In the genomic region with DNA sequence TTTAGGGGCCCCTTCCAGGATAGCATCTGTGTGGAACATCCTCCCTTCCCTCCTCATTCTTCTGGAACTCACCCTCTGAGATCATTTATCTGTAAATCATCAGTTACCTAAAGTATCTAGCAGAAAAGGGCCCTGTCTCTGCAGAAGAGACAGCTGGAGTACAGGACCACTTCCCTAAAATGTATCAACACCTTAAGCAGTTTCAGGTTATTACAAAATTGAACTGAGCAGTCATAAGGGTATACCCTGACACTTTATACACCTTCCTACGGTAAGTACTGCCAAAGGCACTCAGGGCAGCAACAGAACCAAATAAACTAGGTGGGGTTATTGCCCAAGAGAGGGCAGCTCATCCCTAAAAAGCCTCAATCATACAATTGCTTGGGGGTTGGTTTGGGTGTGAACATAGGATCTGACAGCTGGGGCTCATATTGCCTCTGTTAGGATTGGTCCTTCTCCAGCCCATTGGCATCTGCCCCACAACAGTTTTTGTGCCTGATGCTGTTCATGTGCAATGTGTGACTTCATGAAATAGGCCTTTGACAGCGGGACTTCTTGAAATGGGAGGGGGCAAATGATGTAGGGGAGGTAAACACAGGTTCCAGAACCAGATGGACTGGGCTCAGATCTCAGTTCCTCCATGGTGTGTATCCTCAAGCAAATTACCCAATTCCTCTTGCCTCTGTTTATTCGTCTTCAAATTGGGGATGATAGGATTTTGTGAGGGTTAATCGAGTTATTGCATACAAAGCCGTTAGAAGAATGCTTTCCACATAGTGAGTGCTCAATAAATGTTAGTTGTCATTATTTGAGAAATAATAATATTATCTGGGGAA, we compare ENCODE assay signal across 15 cellular contexts. TPM values are rescaled to one million over a fixed set of nuclear protein-coding genes. Genes with fewer than 3 reads are reported as not detected.
DNase-seq lines count a peak whose midpoint lies in the region; ATAC-seq and TF ChIP-seq lines count a peak whose summit lies in the region.
"Had no signal": no experiment of that assay in that cellular context is flagged by ENCODE, and none has a peak within 500 bp of the region (broad histone marks: within the 10 kb centered on the region; RNA-seq: fewer than 3 reads in every experiment).

No MANE protein-coding gene starts in this region.

- no peak overlapping the region for H3K4me3 ChIP-seq in A673 (ENCODE audit: low read depth, low read length, poor library complexity, severe bottlenecking)
- H3K4me3 ChIP-seq: upper lobe of left lung had no signal

- no TSS peak for BruUV-seq in A673 (replicated peaks; lab: Mats Ljungman, UMichigan)

- ATAC-seq in HG02798 (IDR thresholded peaks at IDR 0.05; ENCODE audit: poor library complexity, unreplicated experiment) (peak; percentile 36), left colon (peak; percentile 2), HG02678 (IDR thresholded peaks at IDR 0.05; ENCODE audit: unreplicated experiment) (no peak), sciatic nerve (no peak)
- ATAC-seq: activated CD8-positive, alpha-beta T cell treated with anti-CD3 and anti-CD28 coated beads for 36 hours had no signal

- intact Hi-C loops in A673 (cut with micrococcal nuclease; ENCODE audit: unreplicated experiment) = no loop called here
- intact Hi-C loops in left colon (cut with DNase I, micrococcal nuclease) = loop anchor here in 1 of 2 donors (5.0 kb wide), 1 partner anchor 116 kb away; no protein-coding TSS in a partner anchor
- intact Hi-C loops in sciatic nerve (cut with DNase I) = no loop called here

- no peaks in the 10 kb centered on the region for H3K36me3 ChIP-seq in A673 (ENCODE audit: insufficient read depth, low read length, poor library complexity, severe bottlenecking)
- H3K36me3 ChIP-seq: upper lobe of left lung had no signal

- H3K4me3 Mint-ChIP-seq in osteocyte (ENCODE audit: unreplicated experiment) = no peak overlapping the region
- H3K4me3 Mint-ChIP-seq: activated CD8-positive, alpha-beta T cell treated with anti-CD3 and anti-CD28 coated beads for 36 hours had no signal

- TF ChIP-seq CTCF in A673 (conservative IDR thresholded peaks at IDR 0.05; ENCODE audit: low read depth, low read length) (no peak), GM13976 (IDR thresholded peaks at IDR 0.05; ENCODE audit: borderline replicate concordance, control extremely low read depth, extremely low read depth, insufficient read depth, missing control alignments) (no peak), osteocyte (IDR thresholded peaks at IDR 0.05) (no peak)

- H3K27ac Mint-ChIP-seq in osteocyte (ENCODE audit: unreplicated experiment) = no peak overlapping the region
- H3K27ac Mint-ChIP-seq: activated CD8-positive, alpha-beta T cell treated with anti-CD3 and anti-CD28 coated beads for 36 hours had no signal

- H3K27me3 Mint-ChIP-seq in osteocyte (ENCODE audit: unreplicated experiment) = peaks cover 60% of the 10 kb centered on the region

- H3K4me1 ChIP-seq in A673 (ENCODE audit: insufficient read depth, low read length, poor library complexity, severe bottlenecking) = peaks cover 27% of the 10 kb centered on the region

- no peak overlapping the region for H3K27ac ChIP-seq in A673 (ENCODE audit: low read depth, low read length, poor library complexity, severe bottlenecking)

- H3K27me3 ChIP-seq in A673 (replicated peaks; ENCODE audit: insufficient read depth, low read depth, low read length, poor library complexity) = no peaks in the 10 kb centered on the region

- no peaks in the 10 kb centered on the region for H3K9me3 Mint-ChIP-seq in osteocyte (ENCODE audit: unreplicated experiment)
- H3K9me3 Mint-ChIP-seq: activated CD8-positive, alpha-beta T cell treated with anti-CD3 and anti-CD28 coated beads for 36 hours had no signal

- no peaks in the 10 kb centered on the region for H3K9me3 ChIP-seq in A673 (ENCODE audit: low read depth, low read length, poor library complexity, severe bottlenecking)
- H3K9me3 ChIP-seq: upper lobe of left lung had no signal

- POLR2A ChIA-PET in A673 (lab: Charles Lee; ENCODE audit: low non-redundant PET) = no interaction called here

- DNase-seq in A673 (ENCODE audit: low spot score) = peak; percentile 24
- DNase-seq in NCI-H345 (lab: John Stamatoyannopoulos, UW) = peak; percentile 67
- DNase-seq in left colon = peak in 1 of 2 donors; percentile 32
- no peak for DNase-seq in GM13976 (ENCODE audit: low spot score)
- no peak for DNase-seq in osteocyte (ENCODE audit: extremely low spot score, unreplicated experiment)
- no peak for DNase-seq in sciatic nerve (ENCODE audit: low spot score)
- DNase-seq: activated CD8-positive, alpha-beta T cell treated with anti-CD3 and anti-CD28 coated beads for 36 hours; activated naive CD4-positive, alpha-beta T cell; upper lobe of left lung had no signal

- H3K36me3 Mint-ChIP-seq in osteocyte (ENCODE audit: unreplicated experiment) = no peaks in the 10 kb centered on the region

- H3K4me1 Mint-ChIP-seq in osteocyte (ENCODE audit: unreplicated experiment) = peaks cover 2% of the 10 kb centered on the region

- in situ Hi-C loops in GM13976 (cut with MboI; ENCODE audit: low sequenced_read_pairs, unreplicated experiment) = no loop called here

- CTCF ChIA-PET in A673 (lab: Charles Lee) = no interaction called here

RNA-seq across cellular contexts. Expression of gene POU2AF3, which starts 2.9 kb away (rescaled TPM):
- total RNA-seq in A673 (2021) = 0.77 and 1.1 TPM in 2 replicates
- total RNA-seq in left colon = 1 to 10 TPM; 6.0 to 6.6 TPM
- total RNA-seq in osteocyte = not detected in 2 replicates
- 3.1 TPM for total RNA-seq in sciatic nerve
- total RNA-seq: activated CD8-positive, alpha-beta T cell treated with anti-CD3 and anti-CD28 coated beads for 36 hours; HT1080 had no signal

RNA-seq across cellular contexts. Expression of gene POU2AF2, which starts 55.7 kb away (rescaled TPM):
- total RNA-seq in A673 (2021) (not detected in 2 replicates), left colon (1 to 10 TPM; 1.4 to 1.5 TPM), osteocyte (not detected in 2 replicates), sciatic nerve (0.80 TPM)
- total RNA-seq: activated CD8-positive, alpha-beta T cell treated with anti-CD3 and anti-CD28 coated beads for 36 hours; fibroblast of lung; HT1080; RPMI7951; skeletal muscle tissue had no signal

Comparison
In these comparisons a context has a peak if more than half of its experiments do, and no peak if none do; other contexts are left out.
1. DNase-seq: peak in A673 (single experiment) and NCI-H345 (single experiment); none in GM13976 (single experiment), osteocyte (single experiment) and sciatic nerve (single experiment).
2. ATAC-seq: peak in HG02798 (single experiment) and left colon (single experiment); none in HG02678 (single experiment) and sciatic nerve (single experiment).